ENCODE assay signal across 34 cellular contexts in the genomic region with DNA sequence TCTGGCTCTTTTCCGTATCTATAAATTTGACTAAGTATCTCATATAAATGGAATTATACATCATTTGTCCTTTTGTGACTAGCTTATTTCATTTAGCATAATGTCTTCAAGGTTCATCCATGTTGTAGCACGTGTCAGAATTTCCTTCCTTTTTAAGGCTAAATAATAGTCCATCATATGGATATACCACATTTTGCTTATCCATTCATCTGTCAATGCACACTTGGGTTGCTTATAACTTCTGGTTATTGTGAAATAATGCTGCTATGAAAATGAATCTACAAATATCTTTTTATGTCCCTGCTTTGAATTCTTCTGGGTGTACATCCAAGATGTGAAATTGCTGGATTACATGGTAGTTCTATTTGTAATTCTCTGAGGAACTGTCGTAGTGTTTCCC.
"Had no signal": no experiment of that assay in that cellular context is flagged by ENCODE, and none has a peak within 500 bp of the region (broad histone marks: within the 10 kb centered on the region; RNA-seq: fewer than 3 reads in every experiment).

No MANE protein-coding gene starts in this region.

- H3K27me3 ChIP-seq: adrenal gland, ascending aorta, body of pancreas, brain microvascular endothelial cell, breast epithelium had no signal

- ATAC-seq: activated naive CD4-positive, alpha-beta T cell treated with anti-CD3 and anti-CD28 coated beads, Interleukin-2, amount 50 U/mL, for 72 hours; activated naive CD8-positive, alpha-beta T cell treated with anti-CD3 and anti-CD28 coated beads, Interleukin-2, amount 50 U/mL, for 24 hours; activated T-cell treated with anti-CD3 and anti-CD28 coated beads, Interleukin-2, amount 50 U/mL, for 4 hours; activated T-cell treated with anti-CD3 and anti-CD28 coated beads, Interleukin-2, amount 50 U/mL, for 72 hours; activated T-helper 17 cell treated with anti-CD3 and anti-CD28 coated beads, Interleukin-2, amount 50 U/mL, for 72 hours; body of pancreas had no signal

- H3K4me3 ChIP-seq: adrenal gland, ascending aorta, body of pancreas, breast epithelium, cardiac muscle cell had no signal

- H3K4me1 ChIP-seq: adrenal gland, ascending aorta, breast epithelium had no signal

- H3K36me3 ChIP-seq: adrenal gland, ascending aorta, brain microvascular endothelial cell, breast epithelium, cardiac muscle cell had no signal

- FAIRE-seq: astrocyte, bronchial epithelial cell had no signal

- H3K9me3 ChIP-seq: adrenal gland, ascending aorta, body of pancreas, breast epithelium had no signal

- H3K27ac ChIP-seq: adrenal gland, ascending aorta, brain microvascular endothelial cell, breast epithelium, cardiac muscle cell had no signal

- DNase-seq: activated effector memory CD4-positive, alpha-beta T cell treated with anti-CD3 and anti-CD28 coated beads, Interleukin-2, amount 50 U/mL, for 16 hours; activated effector memory CD4-positive, alpha-beta T cell treated with Interleukin-2 at 50 U/mL for 16 hours; activated gamma-delta T cell; activated gamma-delta T cell treated with Interleukin-2 at 50 U/mL for 16 hours; activated naive CD4-positive, alpha-beta T cell; activated naive CD4-positive, alpha-beta T cell treated with anti-CD3 and anti-CD28 coated beads for 36 hours; activated naive CD4-positive, alpha-beta T cell treated with anti-CD3 and anti-CD28 coated beads, Interleukin-2, amount 10 ng/mL, durations not matched to agents 7 days and 5 days; activated naive CD4-positive, alpha-beta T cell treated with anti-CD3 and anti-CD28 coated beads, Interleukin-2, amount 50 U/mL, for 16 hours; activated naive CD4-positive, alpha-beta T cell treated with Interleukin-2 at 50 U/mL for 16 hours; activated naive CD8-positive, alpha-beta T cell treated with anti-CD3 and anti-CD28 coated beads for 36 hours; activated naive CD8-positive, alpha-beta T cell treated with anti-CD3 and anti-CD28 coated beads, Interleukin-2, amount 10 ng/mL, durations not matched to agents 7 days and 5 days; activated naive CD8-positive, alpha-beta T cell treated with anti-CD3 and anti-CD28 coated beads, Interleukin-2, amount 50 U/mL, for 24 hours; activated T-cell treated with anti-CD3 and anti-CD28 coated beads, Interleukin-2, amount 50 U/mL, for 1 hour; activated T-cell treated with anti-CD3 and anti-CD28 coated beads, Interleukin-2, amount 50 U/mL, for 24 hours; activated T-cell treated with anti-CD3 and anti-CD28 coated beads, Interleukin-2, amount 50 U/mL, for 4 hours; activated T-cell treated with anti-CD3 and anti-CD28 coated beads, Interleukin-2, amount 50 U/mL, for 48 hours; activated T-cell treated with anti-CD3 and anti-CD28 coated beads, Interleukin-2, amount 50 U/mL, for 72 hours; amniotic stem cell; amygdala; anterior cingulate cortex; aorta; body of pancreas; brain microvascular endothelial cell; caudate nucleus; central memory CD4-positive, alpha-beta T cell; cerebellar nuclear complex had no signal
